Comparison of ENCODE assay signal across 20 cellular contexts in the genomic region with DNA sequence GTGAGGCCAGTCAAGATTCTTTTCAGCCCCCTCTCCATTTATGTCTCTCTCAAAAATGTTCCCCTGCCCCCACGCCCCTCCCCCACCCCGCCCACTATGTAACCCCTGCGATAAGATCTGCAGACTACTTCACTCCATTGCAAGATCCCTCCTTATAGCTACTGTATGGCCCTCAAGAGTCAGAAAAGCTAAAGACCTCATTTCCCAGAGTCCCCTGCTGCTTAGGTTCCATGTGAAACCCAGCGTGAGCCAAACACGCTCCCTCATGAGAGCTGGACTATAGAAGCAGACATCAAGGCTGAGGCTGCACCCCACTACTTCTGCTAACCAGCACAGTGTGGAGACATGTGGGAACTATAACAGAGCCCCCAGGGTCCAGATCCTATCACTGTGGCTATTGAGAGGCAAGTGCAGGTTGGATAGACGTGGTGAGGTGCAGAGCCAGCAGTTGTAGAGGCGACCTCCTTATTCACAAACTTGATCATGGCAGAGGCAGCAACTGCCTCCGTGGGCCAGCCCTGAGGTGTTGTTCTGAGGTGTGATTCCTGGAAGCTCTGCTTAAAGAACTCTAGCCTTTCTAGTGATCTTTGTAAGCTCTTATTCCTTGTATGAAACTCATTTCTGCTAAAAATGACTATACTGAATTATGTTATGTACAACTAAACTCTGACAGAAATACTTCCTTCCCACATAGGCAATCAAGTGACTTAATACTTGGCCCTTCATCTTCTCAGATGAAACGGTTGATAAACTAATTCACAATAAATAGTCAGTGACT.
DNase-seq lines count a peak whose midpoint lies in the region; ATAC-seq, FAIRE-seq and TF ChIP-seq lines count a peak whose summit lies in the region.
"Had no signal": no experiment of that assay in that cellular context is flagged by ENCODE, and none has a peak within 500 bp of the region (broad histone marks: within the 10 kb centered on the region; RNA-seq: fewer than 3 reads in every experiment).

No MANE protein-coding gene starts in this region.

- H3K9me1 ChIP-seq in K562 (ENCODE audit: control insufficient read depth, insufficient read depth, low read length) = no peaks in the 10 kb centered on the region

- no peaks in the 10 kb centered on the region for H3K27me3 ChIP-seq in K562 (ENCODE audit: control insufficient read depth in 2 of 2, insufficient read depth in 2 of 2, low read length in 2 of 2)
- H3K27me3 ChIP-seq: breast epithelium had no signal

- no peaks in the 10 kb centered on the region for H3K27me3 Mint-ChIP-seq in activated T-cell treated with anti-CD3 and anti-CD28 coated beads, Interleukin-2, amount 50 U/mL, for 24 hours
- H3K27me3 Mint-ChIP-seq in activated CD4-positive, alpha-beta memory T cell treated with anti-CD3 and anti-CD28 coated beads, Interleukin-2, amount 10 ng/mL, durations not matched to agents 7 days and 5 days = no peaks in the 10 kb centered on the region
- H3K27me3 Mint-ChIP-seq: progenitor cell of endocrine pancreas had no signal

- H3K4me3 Mint-ChIP-seq in activated T-cell treated with anti-CD3 and anti-CD28 coated beads, Interleukin-2, amount 50 U/mL, for 24 hours = no peak overlapping the region
- H3K4me3 Mint-ChIP-seq in activated CD4-positive, alpha-beta memory T cell treated with anti-CD3 and anti-CD28 coated beads, Interleukin-2, amount 10 ng/mL, durations not matched to agents 7 days and 5 days = no peak overlapping the region
- H3K4me3 Mint-ChIP-seq in stimulated activated effector memory CD8-positive, alpha-beta T cell treated with anti-CD3 and anti-CD28 coated beads, Interleukin-12 subunit alpha, Interleukin-12 subunit beta, amount 100 ng/mL, for 72 hours = peak overlapping the region; percentile 46
- H3K4me3 Mint-ChIP-seq: CD8-positive, alpha-beta T cell; memory B cell; nephron progenitor cell had no signal

- H3K4me3 ChIP-seq in K562 = no peak overlapping the region
- H3K4me3 ChIP-seq: breast epithelium, PC-9, skin epidermis had no signal

- TF ChIP-seq POLR2A in K562 (conservative IDR thresholded peaks at IDR 0.05) (no peak), GM18505 (IDR thresholded peaks at IDR 0.05; ENCODE audit: borderline replicate concordance, extremely low read depth, insufficient read depth, insufficient read length) (no peak)

- H4K20me1 ChIP-seq in K562 (replicated peaks; ENCODE audit: control insufficient read depth, insufficient read depth, low read length) = no peaks in the 10 kb centered on the region

- H3K27ac ChIP-seq in K562 (ENCODE audit: extremely low read depth, low read depth, low read length) = peak overlapping the region; percentile 58
- H3K27ac ChIP-seq: breast epithelium, PC-9, skin epidermis had no signal

- H3K9ac ChIP-seq in K562 (ENCODE audit: insufficient read depth in 1 of 2, low read depth in 2 of 2, low read length in 2 of 2) = peak overlapping the region; percentile 17 to 61; a peak in 2 of 4 replicates

- no peaks in the 10 kb centered on the region for H3K36me3 ChIP-seq in K562 (ENCODE audit: control insufficient read depth, insufficient read depth, low read length)
- H3K36me3 ChIP-seq: breast epithelium had no signal

- no peaks in the 10 kb centered on the region for H3K9me3 Mint-ChIP-seq in activated T-cell treated with anti-CD3 and anti-CD28 coated beads, Interleukin-2, amount 50 U/mL, for 24 hours
- peaks cover 15% of the 10 kb centered on the region for H3K9me3 Mint-ChIP-seq in activated CD4-positive, alpha-beta memory T cell treated with anti-CD3 and anti-CD28 coated beads, Interleukin-2, amount 10 ng/mL, durations not matched to agents 7 days and 5 days
- no peaks in the 10 kb centered on the region for H3K9me3 Mint-ChIP-seq in stimulated activated effector memory CD8-positive, alpha-beta T cell treated with anti-CD3 and anti-CD28 coated beads, Interleukin-12 subunit alpha, Interleukin-12 subunit beta, amount 100 ng/mL, for 72 hours
- H3K9me3 Mint-ChIP-seq: CD8-positive, alpha-beta T cell; memory B cell; nephron progenitor cell had no signal

- peaks cover 5 to 82% of the 10 kb centered on the region in 2 experiments for H3K4me1 ChIP-seq in K562 (replicated peaks in 1 of 2; ENCODE audit: control insufficient read depth in 2 of 2, insufficient read depth in 2 of 2, low read length in 2 of 2)
- H3K4me1 ChIP-seq: breast epithelium had no signal

- BruUV-seq in K562 (replicated peaks; lab: Mats Ljungman, UMichigan) = no TSS peak

- H3K9me3 ChIP-seq in K562 (replicated peaks; ENCODE audit: control insufficient read depth, insufficient read depth, low read depth, low read length) = no peaks in the 10 kb centered on the region
- H3K9me3 ChIP-seq: breast epithelium had no signal

- peak; percentile 27 for ATAC-seq in K562
- ATAC-seq in stimulated activated effector memory CD8-positive, alpha-beta T cell treated with anti-CD3 and anti-CD28 coated beads, Interleukin-12 subunit alpha, Interleukin-12 subunit beta, amount 100 ng/mL, for 72 hours = peak; percentile 91
- ATAC-seq in GM18505 (IDR thresholded peaks at IDR 0.05; ENCODE audit: unreplicated experiment) = no peak
- ATAC-seq in HG02678 (IDR thresholded peaks at IDR 0.05; ENCODE audit: unreplicated experiment) = no peak
- ATAC-seq: CD8-positive, alpha-beta T cell had no signal

- no peak for FAIRE-seq in K562 (lab: Jason Lieb, UNC)
- FAIRE-seq: frontal cortex had no signal

- in situ Hi-C loops in K562 (cut with MboI) = no loop called here

- TF ChIP-seq CTCF in K562 (IDR thresholded peaks at IDR 0.05 in 2 of 3, conservative IDR thresholded peaks at IDR 0.05 in 1 of 3; ENCODE audit: insufficient read depth in 2 of 3, low read depth in 1 of 3, low read length in 3 of 3) = no peak

- CTCF ChIA-PET in activated CD4-positive, alpha-beta memory T cell treated with anti-CD3 and anti-CD28 coated beads, Interleukin-2, amount 10 ng/mL, durations not matched to agents 7 days and 5 days (lab: Charles Lee) = interaction anchor here (1.0 to 3.2 kb wide), 4 partner anchors 19 to 84 kb away, joined by 3 to 12 read pairs (median 4); no protein-coding TSS in a partner anchor
- CTCF ChIA-PET in K562 (lab: Yijun Ruan, JAX; ENCODE audit: low intra/inter-chr PET ratio) = no interaction called here

- H3K36me3 Mint-ChIP-seq in activated T-cell treated with anti-CD3 and anti-CD28 coated beads, Interleukin-2, amount 50 U/mL, for 24 hours (ENCODE audit: low read depth) = no peaks in the 10 kb centered on the region
- H3K36me3 Mint-ChIP-seq in activated CD4-positive, alpha-beta memory T cell treated with anti-CD3 and anti-CD28 coated beads, Interleukin-2, amount 10 ng/mL, durations not matched to agents 7 days and 5 days (ENCODE audit: low read depth) = peaks cover 29% of the 10 kb centered on the region
- H3K36me3 Mint-ChIP-seq in stimulated activated effector memory CD8-positive, alpha-beta T cell treated with anti-CD3 and anti-CD28 coated beads, Interleukin-12 subunit alpha, Interleukin-12 subunit beta, amount 100 ng/mL, for 72 hours = no peaks in the 10 kb centered on the region
- H3K36me3 Mint-ChIP-seq: CD8-positive, alpha-beta T cell; memory B cell had no signal

- POLR2A ChIA-PET in activated CD4-positive, alpha-beta memory T cell treated with anti-CD3 and anti-CD28 coated beads, Interleukin-2, amount 10 ng/mL, durations not matched to agents 7 days and 5 days (lab: Charles Lee) = interaction anchor here (0.7 to 2.5 kb wide), 9 partner anchors 19 to 118 kb away, joined by 3 to 16 read pairs (median 5); partner anchors contain the start of gene ARID5B
- POLR2A ChIA-PET in K562 (lab: Yijun Ruan, JAX) = interaction anchor here (1.2 to 10.5 kb wide), 2 partner anchors 9 to 20 kb away, joined by 3 to 80 read pairs; no protein-coding TSS in a partner anchor

- peak overlapping the region; percentile 86 for H2AFZ ChIP-seq in K562 (ENCODE audit: low read depth, low read length)
- H2AFZ ChIP-seq: PC-9 had no signal

- H3K4me2 ChIP-seq in K562 (ENCODE audit: insufficient read depth, low read length) = peak overlapping the region; percentile 40
- H3K4me2 ChIP-seq: PC-9 had no signal

- TF ChIP-seq RAD21 in K562 (CRISPR knock-in tag; conservative IDR thresholded peaks at IDR 0.05 in 1 of 2, IDR thresholded peaks at IDR 0.05 in 1 of 2) = no peak

- peak; percentile 50 for TF ChIP-seq EP300 in K562 (IDR thresholded peaks at IDR 0.05; ENCODE audit: low read length)

- peak; percentile 39 for DNase-seq in activated T-cell treated with anti-CD3 and anti-CD28 coated beads, Interleukin-2, amount 50 U/mL, for 24 hours
- DNase-seq in activated T-cell treated with anti-CD3 and anti-CD28 coated beads for 4 hours = no peak
- DNase-seq in activated CD4-positive, alpha-beta memory T cell treated with anti-CD3 and anti-CD28 coated beads, Interleukin-2, amount 10 ng/mL, durations not matched to agents 7 days and 5 days = peak; percentile 50
- DNase-seq in K562 (ENCODE audit: extremely low read depth in 1 of 4, low spot score in 3 of 4) = peak; percentile 41 to 66 (median 52)
- DNase-seq in stimulated activated effector memory CD8-positive, alpha-beta T cell treated with anti-CD3 and anti-CD28 coated beads, Interleukin-12 subunit alpha, Interleukin-12 subunit beta, amount 100 ng/mL, for 72 hours (ENCODE audit: low spot score in 2 of 2) = peak; percentile 24 to 73
- no peak for DNase-seq in NCI-H1694 treated with DMSO at 0.1 percent for 48 hours (lab: John Stamatoyannopoulos, UW)
- DNase-seq: CD8-positive, alpha-beta T cell; dermis blood vessel endothelial cell; GOT3; NCI-H1417 treated with DMSO at 0.1 percent for 48 hours; NCI-H82; nephron progenitor cell; PC-9 had no signal

- H3K4me1 Mint-ChIP-seq in activated T-cell treated with anti-CD3 and anti-CD28 coated beads, Interleukin-2, amount 50 U/mL, for 24 hours (ENCODE audit: low read depth) = peaks cover 70% of the 10 kb centered on the region
- H3K4me1 Mint-ChIP-seq in activated CD4-positive, alpha-beta memory T cell treated with anti-CD3 and anti-CD28 coated beads, Interleukin-2, amount 10 ng/mL, durations not matched to agents 7 days and 5 days = peaks cover 85% of the 10 kb centered on the region
- H3K4me1 Mint-ChIP-seq in stimulated activated effector memory CD8-positive, alpha-beta T cell treated with anti-CD3 and anti-CD28 coated beads, Interleukin-12 subunit alpha, Interleukin-12 subunit beta, amount 100 ng/mL, for 72 hours = peaks cover 58% of the 10 kb centered on the region
- H3K4me1 Mint-ChIP-seq: memory B cell, nephron progenitor cell had no signal

- intact Hi-C loops in K562 (cut with micrococcal nuclease) = loop anchor here (5.0 kb wide), 1 partner anchor 48 kb away; no protein-coding TSS in a partner anchor

- 38% methylated on average over 7 of the region's 9 CpGs for WGBS in K562 (ENCODE audit: insufficient coverage, low coverage, missing lambda C conversion rate)

- peak overlapping the region; percentile 86 for H3K27ac Mint-ChIP-seq in activated T-cell treated with anti-CD3 and anti-CD28 coated beads, Interleukin-2, amount 50 U/mL, for 24 hours
- peak overlapping the region; percentile 85 for H3K27ac Mint-ChIP-seq in activated CD4-positive, alpha-beta memory T cell treated with anti-CD3 and anti-CD28 coated beads, Interleukin-2, amount 10 ng/mL, durations not matched to agents 7 days and 5 days
- peak overlapping the region; percentile 83 for H3K27ac Mint-ChIP-seq in stimulated activated effector memory CD8-positive, alpha-beta T cell treated with anti-CD3 and anti-CD28 coated beads, Interleukin-12 subunit alpha, Interleukin-12 subunit beta, amount 100 ng/mL, for 72 hours
- H3K27ac Mint-ChIP-seq: CD8-positive, alpha-beta T cell; memory B cell; nephron progenitor cell; progenitor cell of endocrine pancreas had no signal

- H3K79me2 ChIP-seq in K562 (ENCODE audit: control insufficient read depth, insufficient read depth, low read length) = no peaks in the 10 kb centered on the region

Comparison
In these comparisons a context has a peak if more than half of its experiments do, and no peak if none do; other contexts are left out.
1. DNase-seq: peak in activated T-cell treated with anti-CD3 and anti-CD28 coated beads, Interleukin-2, amount 50 U/mL, for 24 hours (single experiment), activated CD4-positive, alpha-beta memory T cell treated with anti-CD3 and anti-CD28 coated beads, Interleukin-2, amount 10 ng/mL, durations not matched to agents 7 days and 5 days (single experiment), K562 (4 of 4) and stimulated activated effector memory CD8-positive, alpha-beta T cell treated with anti-CD3 and anti-CD28 coated beads, Interleukin-12 subunit alpha, Interleukin-12 subunit beta, amount 100 ng/mL, for 72 hours (2 of 2); none in activated T-cell treated with anti-CD3 and anti-CD28 coated beads for 4 hours (single experiment) and NCI-H1694 treated with DMSO at 0.1 percent for 48 hours (single experiment).
2. ATAC-seq: peak in K562 (single experiment) and stimulated activated effector memory CD8-positive, alpha-beta T cell treated with anti-CD3 and anti-CD28 coated beads, Interleukin-12 subunit alpha, Interleukin-12 subunit beta, amount 100 ng/mL, for 72 hours (single experiment); none in GM18505 (single experiment) and HG02678 (single experiment).
3. Peak in every context shown above with its lines, with median percentiles within 50 percentile points of each other: H3K27ac Mint-ChIP-seq.